22 cellular contexts compared by ENCODE assay signal in the genomic region with DNA sequence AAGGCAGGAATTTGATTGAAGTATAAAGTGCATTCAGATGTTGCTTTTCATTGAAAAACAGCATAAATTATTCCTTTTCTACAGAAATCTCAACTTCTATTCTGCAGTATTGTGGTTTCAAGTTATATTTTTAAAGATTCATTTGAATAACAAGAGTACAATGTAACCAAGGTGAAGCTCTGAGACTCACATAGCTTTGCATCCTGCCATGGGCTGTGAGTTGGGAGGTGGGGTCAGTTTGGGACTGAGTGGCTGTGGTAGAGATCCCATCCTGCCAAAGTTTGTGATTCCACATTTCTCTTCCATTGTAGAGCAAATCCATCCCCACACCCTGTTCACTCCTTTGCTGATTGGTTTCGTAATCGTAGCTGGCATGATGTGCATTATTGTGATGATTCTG.
DNase-seq lines count a peak whose midpoint lies in the region; ATAC-seq and TF ChIP-seq lines count a peak whose summit lies in the region.
"Had no signal": no experiment of that assay in that cellular context is flagged by ENCODE, and none has a peak within 500 bp of the region (broad histone marks: within the 10 kb centered on the region; RNA-seq: fewer than 3 reads in every experiment).

No MANE protein-coding gene starts in this region.

- no peak overlapping the region for H2AFZ ChIP-seq in GM23338

- no peak overlapping the region for H3K4me3 ChIP-seq in breast epithelium
- H3K4me3 ChIP-seq in GM23338, result no peak overlapping the region
- H3K4me3 ChIP-seq: heart right ventricle, tibial nerve had no signal

- TF ChIP-seq POLR2A in breast epithelium (IDR thresholded peaks at IDR 0.05), result no peak

- H3K4me2 ChIP-seq in GM23338, result peak overlapping the region; percentile 4
- H3K4me2 ChIP-seq: KMS-11 had no signal

- H3K4me1 Mint-ChIP-seq in MCF 10A (ENCODE audit: insufficient read depth, unreplicated experiment) (no peaks in the 10 kb centered on the region), GM23338 (peaks cover 28% of the 10 kb centered on the region)
- peaks cover 11 to 28% of the 10 kb centered on the region in 2 donors for H3K4me1 Mint-ChIP-seq in stimulated activated naive B cell treated with anti-CD40 and anti-IgM and Interleukin-4, amounts not matched to agents 10 μg/mL and 1 μg/mL and 100 μg/mL, for 72 hours
- H3K4me1 Mint-ChIP-seq: T-cell had no signal

- no peak for TF ChIP-seq CTCF in MCF 10A (IDR thresholded peaks at IDR 0.05; ENCODE audit: unreplicated experiment)
- no peak for TF ChIP-seq CTCF in breast epithelium (IDR thresholded peaks at IDR 0.05)
- TF ChIP-seq CTCF in GM23338 (conservative IDR thresholded peaks at IDR 0.05; ENCODE audit: low read depth in 2 of 2), result no peak

- H3K9me3 Mint-ChIP-seq in MCF 10A (ENCODE audit: unreplicated experiment) (no peaks in the 10 kb centered on the region), GM23338 (no peaks in the 10 kb centered on the region)
- H3K9me3 Mint-ChIP-seq in stimulated activated naive B cell treated with anti-CD40 and anti-IgM and Interleukin-4, amounts not matched to agents 10 μg/mL and 1 μg/mL and 100 μg/mL, for 72 hours, result peaks cover 0 to 2% of the 10 kb centered on the region in 2 donors
- H3K9me3 Mint-ChIP-seq: activated CD4-positive, alpha-beta memory T cell treated with anti-CD3 and anti-CD28 coated beads for 36 hours; activated T-cell treated with anti-CD3 and anti-CD28 coated beads, Interleukin-2, amount 50 U/mL, for 4 hours; T-cell had no signal

- POLR2A ChIA-PET in MCF 10A (lab: Yijun Ruan, JAX), result no interaction called here

- peaks cover 30% of the 10 kb centered on the region for H3K27me3 Mint-ChIP-seq in MCF 10A (ENCODE audit: insufficient read depth, unreplicated experiment)
- H3K27me3 Mint-ChIP-seq in GM23338 (ENCODE audit: insufficient read depth, low read depth, poor library complexity), result no peaks in the 10 kb centered on the region
- no peaks in the 10 kb centered on the region for H3K27me3 Mint-ChIP-seq in stimulated activated naive B cell treated with anti-CD40 and anti-IgM and Interleukin-4, amounts not matched to agents 10 μg/mL and 1 μg/mL and 100 μg/mL, for 72 hours
- H3K27me3 Mint-ChIP-seq: activated CD4-positive, alpha-beta memory T cell treated with anti-CD3 and anti-CD28 coated beads for 36 hours; T-cell had no signal

- H3K36me3 ChIP-seq in breast epithelium (no peaks in the 10 kb centered on the region), GM23338 (ENCODE audit: insufficient read depth) (0 out of 2 replicates have a peak, but pooled peaks cover 4% of the 10 kb centered on the region)
- H3K36me3 ChIP-seq: tibial nerve had no signal

- H3K4me1 ChIP-seq in breast epithelium, result no peaks in the 10 kb centered on the region
- H3K4me1 ChIP-seq in GM23338 (ENCODE audit: insufficient read depth), result peaks cover 10% of the 10 kb centered on the region; the same call in 1 of the 2 replicates
- H3K4me1 ChIP-seq: tibial nerve had no signal

- H3K9me2 ChIP-seq in GM23338 (ENCODE audit: insufficient read depth), result no peaks in the 10 kb centered on the region

- no peak overlapping the region for H3K27ac Mint-ChIP-seq in MCF 10A (ENCODE audit: low read depth, unreplicated experiment)
- H3K27ac Mint-ChIP-seq in GM23338, result peak overlapping the region; percentile 80
- H3K27ac Mint-ChIP-seq in stimulated activated naive B cell treated with anti-CD40 and anti-IgM and Interleukin-4, amounts not matched to agents 10 μg/mL and 1 μg/mL and 100 μg/mL, for 72 hours, result no peak overlapping the region
- H3K27ac Mint-ChIP-seq: activated CD4-positive, alpha-beta memory T cell treated with anti-CD3 and anti-CD28 coated beads for 36 hours; T-cell had no signal

- BruUV-seq in MCF 10A (replicated peaks; lab: Mats Ljungman, UMichigan), result no TSS peak

- no peaks in the 10 kb centered on the region for H4K20me1 ChIP-seq in GM23338 (replicated peaks; ENCODE audit: insufficient read depth)

- no peak overlapping the region for H3K27ac ChIP-seq in breast epithelium
- H3K27ac ChIP-seq in GM23338 (ENCODE audit: low read depth), result 0 out of 2 replicates have a peak overlapping the region, but pooled peaks have one; percentile 2
- H3K27ac ChIP-seq: 22Rv1, heart right ventricle, KMS-11, tibial nerve had no signal

- no peaks in the 10 kb centered on the region for H3K79me2 ChIP-seq in GM23338 (replicated peaks; ENCODE audit: insufficient read depth)

- no peak overlapping the region for H3K4me3 Mint-ChIP-seq in MCF 10A (ENCODE audit: unreplicated experiment)
- no peak overlapping the region for H3K4me3 Mint-ChIP-seq in GM23338
- H3K4me3 Mint-ChIP-seq in stimulated activated naive B cell treated with anti-CD40 and anti-IgM and Interleukin-4, amounts not matched to agents 10 μg/mL and 1 μg/mL and 100 μg/mL, for 72 hours, result peak overlapping the region in 1 of 2 donors; percentile 14
- H3K4me3 Mint-ChIP-seq: activated CD4-positive, alpha-beta memory T cell treated with anti-CD3 and anti-CD28 coated beads for 36 hours; activated T-cell treated with anti-CD3 and anti-CD28 coated beads, Interleukin-2, amount 50 U/mL, for 4 hours; T-cell had no signal

- H3K36me3 Mint-ChIP-seq in MCF 10A (ENCODE audit: insufficient read depth, unreplicated experiment) (no peaks in the 10 kb centered on the region), GM23338 (ENCODE audit: low read depth) (peaks cover 22% of the 10 kb centered on the region)
- H3K36me3 Mint-ChIP-seq in stimulated activated naive B cell treated with anti-CD40 and anti-IgM and Interleukin-4, amounts not matched to agents 10 μg/mL and 1 μg/mL and 100 μg/mL, for 72 hours, result no peaks in the 10 kb centered on the region
- H3K36me3 Mint-ChIP-seq: activated CD4-positive, alpha-beta memory T cell treated with anti-CD3 and anti-CD28 coated beads for 36 hours; T-cell had no signal

- ATAC-seq in GM23338 (peak; percentile 77), HG03039 (IDR thresholded peaks at IDR 0.05; ENCODE audit: unreplicated experiment) (peak; percentile 38)
- peak; percentile 10 to 48 for ATAC-seq in stimulated activated naive B cell treated with anti-CD40 and anti-IgM and Interleukin-4, amounts not matched to agents 10 μg/mL and 1 μg/mL and 100 μg/mL, for 72 hours (replicated peaks)
- ATAC-seq: activated T-cell treated with anti-CD3 and anti-CD28 coated beads, Interleukin-2, amount 50 U/mL, for 4 hours; heart right ventricle; T-cell had no signal

- H3F3A ChIP-seq in GM23338 (replicated peaks; ENCODE audit: low read depth), result no peaks in the 10 kb centered on the region

- CTCF ChIA-PET in MCF 10A (lab: Yijun Ruan, JAX), result interaction anchor here (0.6 kb wide), 1 partner anchor 981 kb away, joined by 5 read pairs; no protein-coding TSS in a partner anchor

- intact Hi-C loops in MCF 10A (cut with micrococcal nuclease) (no loop called here), breast epithelium (cut with DNase I; ENCODE audit: low total_unique reads) (no loop called here)

- no peaks in the 10 kb centered on the region for H3K9me3 ChIP-seq in breast epithelium
- H3K9me3 ChIP-seq: heart right ventricle, tibial nerve had no signal

- DNase-seq in MCF 10A (ENCODE audit: unreplicated experiment) (peak; percentile 6), breast epithelium (ENCODE audit: low spot score in 2 of 2) (no peak), GM23338 (ENCODE audit: low spot score) (peak; percentile 38), DMS53 treated with DMSO at 0.1 percent for 48 hours (lab: John Stamatoyannopoulos, UW; ENCODE audit: unreplicated experiment) (no peak)
- DNase-seq in stimulated activated naive B cell treated with anti-CD40 and anti-IgM and Interleukin-4, amounts not matched to agents 10 μg/mL and 1 μg/mL and 100 μg/mL, for 72 hours, result no peak
- DNase-seq in activated effector memory CD4-positive, alpha-beta T cell treated with anti-CD3 and anti-CD28 coated beads, Interleukin-2, amount 50 U/mL, for 16 hours, result no peak
- DNase-seq in activated CD4-positive, CD25-positive, alpha-beta regulatory T cell (lab: John Stamatoyannopoulos, UW), result no peak
- DNase-seq: activated CD4-positive, alpha-beta memory T cell treated with anti-CD3 and anti-CD28 coated beads for 36 hours; activated naive CD4-positive, alpha-beta T cell treated with anti-CD3 and anti-CD28 coated beads, Interleukin-2, amount 50 U/mL, for 16 hours; activated T-cell treated with anti-CD3 and anti-CD28 coated beads, Interleukin-2, amount 50 U/mL, for 4 hours; heart right ventricle; NCI-H1092; NCI-H526 treated with DMSO at 0.1 percent for 48 hours; nucleus accumbens; SHP77; stimulated activated CD4-positive, alpha-beta T cell treated with anti-CD3 and anti-CD28 coated beads, Interleukin-15, amount 100 ng/mL, for 24 hours; stimulated activated naive CD4-positive, alpha-beta T cell; T-cell had no signal

- H3K27me3 ChIP-seq in breast epithelium (no peaks in the 10 kb centered on the region), GM23338 (ENCODE audit: insufficient read depth) (no peaks in the 10 kb centered on the region)
- H3K27me3 ChIP-seq: heart right ventricle, tibial nerve had no signal

TF ChIP-seq in GM23338, 12 proteins besides CTCF, POLR2A, EP300 and RAD21 (continues in another document):
- TF ChIP-seq, protein P1, sequence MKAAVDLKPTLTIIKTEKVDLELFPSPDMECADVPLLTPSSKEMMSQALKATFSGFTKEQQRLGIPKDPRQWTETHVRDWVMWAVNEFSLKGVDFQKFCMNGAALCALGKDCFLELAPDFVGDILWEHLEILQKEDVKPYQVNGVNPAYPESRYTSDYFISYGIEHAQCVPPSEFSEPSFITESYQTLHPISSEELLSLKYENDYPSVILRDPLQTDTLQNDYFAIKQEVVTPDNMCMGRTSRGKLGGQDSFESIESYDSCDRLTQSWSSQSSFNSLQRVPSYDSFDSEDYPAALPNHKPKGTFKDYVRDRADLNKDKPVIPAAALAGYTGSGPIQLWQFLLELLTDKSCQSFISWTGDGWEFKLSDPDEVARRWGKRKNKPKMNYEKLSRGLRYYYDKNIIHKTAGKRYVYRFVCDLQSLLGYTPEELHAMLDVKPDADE (IDR thresholded peaks at IDR 0.05), result no peak
- TF ChIP-seq EZH2 (IDR thresholded peaks at IDR 0.05; ENCODE audit: low read depth, unreplicated experiment), result no peak
- no peak for TF ChIP-seq POLR2AphosphoS5 (IDR thresholded peaks at IDR 0.05; ENCODE audit: low read depth)

Comparison
In these comparisons a context has a peak if more than half of its experiments do, and no peak if none do; other contexts are left out.
1. DNase-seq: peak in MCF 10A (single experiment) and GM23338 (single experiment); none in breast epithelium (0 of 2), stimulated activated naive B cell treated with anti-CD40 and anti-IgM and Interleukin-4, amounts not matched to agents 10 μg/mL and 1 μg/mL and 100 μg/mL, for 72 hours (single experiment), activated effector memory CD4-positive, alpha-beta T cell treated with anti-CD3 and anti-CD28 coated beads, Interleukin-2, amount 50 U/mL, for 16 hours (single experiment), activated CD4-positive, CD25-positive, alpha-beta regulatory T cell (0 of 4) and DMS53 treated with DMSO at 0.1 percent for 48 hours (single experiment).
2. Peak in every context shown above with its lines, with median percentiles within 50 percentile points of each other: ATAC-seq.